In the genomic region with DNA sequence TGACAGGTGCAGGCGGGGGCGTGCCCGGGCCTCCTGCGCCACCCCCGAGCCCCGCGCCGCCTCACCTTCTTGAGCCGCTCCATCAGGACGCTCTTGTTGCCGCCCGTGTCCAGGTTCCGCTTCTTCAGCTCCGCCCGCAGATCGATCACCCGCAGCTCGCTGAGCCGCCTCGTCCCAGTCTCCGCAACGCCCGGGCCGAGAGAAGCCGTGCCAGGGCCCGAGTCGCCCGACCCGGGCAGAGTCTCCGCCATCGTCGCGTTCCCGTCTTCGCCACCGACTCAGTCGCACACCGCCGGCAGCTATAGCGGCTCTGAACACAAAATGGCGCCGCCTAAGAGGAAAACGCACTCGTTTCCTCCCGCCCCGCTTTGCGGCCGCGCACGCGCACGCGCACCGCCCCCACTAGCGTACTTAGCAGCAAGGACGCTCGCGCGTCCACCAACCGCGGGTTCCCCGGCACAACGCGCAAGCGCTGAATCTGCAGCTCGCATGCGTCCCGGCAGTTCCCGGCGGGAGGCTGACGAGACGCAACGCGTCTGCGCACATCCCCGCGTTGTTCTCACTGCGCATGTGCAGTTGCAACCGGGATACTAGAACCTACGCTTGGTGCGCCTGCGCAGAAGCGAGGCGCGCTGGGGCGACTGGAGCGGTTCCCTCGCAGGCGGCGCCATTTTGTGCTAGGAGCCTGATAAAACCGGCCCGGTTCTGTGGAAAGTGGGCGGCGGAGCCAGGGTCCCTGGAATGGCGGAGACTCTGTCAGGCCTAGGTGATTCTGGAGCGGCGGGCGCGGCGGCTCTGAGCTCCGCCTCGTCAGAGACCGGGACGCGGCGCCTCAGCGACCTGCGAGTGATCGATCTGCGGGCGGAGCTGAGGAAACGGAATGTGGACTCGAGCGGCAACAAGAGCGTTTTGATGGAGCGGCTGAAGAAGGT, we compare ENCODE assay signal across 8 cellular contexts. TPM values are rescaled to one million over a fixed set of nuclear protein-coding genes. Genes with fewer than 3 reads are reported as not detected.
A peak's percentile ranks its signal among the peaks of the same experiment; 100 is the strongest.
DNase-seq lines count a peak whose midpoint lies in the region; ATAC-seq and TF ChIP-seq lines count a peak whose summit lies in the region.

A gene (plus strand): TSS at position 619 of the 932 bp plus-strand sequence. CDS start 123 bp downstream, at position 742.
A gene (minus strand): TSS at position 312 of the 932 bp plus-strand sequence. CDS start 61 bp downstream, at position 251.

- peaks cover 91% of the 10 kb centered on the region for H4K20me1 ChIP-seq in BLaER1

- H3K36me3 ChIP-seq in BLaER1, result peaks cover 69% of the 10 kb centered on the region

- peak within 1 kb of the TSS; percentile 98 for H3K4me2 ChIP-seq in BLaER1

- POLR2A ChIA-PET in activated CD4-positive, alpha-beta T cell treated with anti-CD3 and anti-CD28 coated beads, Interleukin-2, amount 10 ng/mL, durations not matched to agents 7 days and 5 days (lab: Charles Lee), result interaction anchor here (1.6 kb wide), 2 partner anchors 67 to 281 kb away, joined by 4 to 7 read pairs; a partner anchor contains a TSS

- H3K27me3 Mint-ChIP-seq in activated CD4-positive, alpha-beta T cell treated with anti-CD3 and anti-CD28 coated beads, Interleukin-2, amount 10 ng/mL, durations not matched to agents 7 days and 5 days, result no peaks in the 10 kb centered on the region

- peaks cover 68% of the 10 kb centered on the region for H3K36me3 Mint-ChIP-seq in activated CD4-positive, alpha-beta T cell treated with anti-CD3 and anti-CD28 coated beads, Interleukin-2, amount 10 ng/mL, durations not matched to agents 7 days and 5 days (ENCODE audit: low read depth)

- no peaks in the 10 kb centered on the region for H3K9me3 ChIP-seq in BLaER1

- TF ChIP-seq CTCF in coronary artery (IDR thresholded peaks at IDR 0.05), result no peak

- peak within 1 kb of the TSS; percentile 99 for H3K9ac ChIP-seq in BLaER1

- peaks cover 69% of the 10 kb centered on the region for H3K4me1 Mint-ChIP-seq in activated CD4-positive, alpha-beta T cell treated with anti-CD3 and anti-CD28 coated beads, Interleukin-2, amount 10 ng/mL, durations not matched to agents 7 days and 5 days

- no peaks in the 10 kb centered on the region for H3K27me3 ChIP-seq in BLaER1
- H3K27me3 ChIP-seq in layer of hippocampus (ENCODE audit: control insufficient read depth, insufficient read depth, low read length), result no peaks in the 10 kb centered on the region

- H3K27ac ChIP-seq in BLaER1 (peak within 1 kb of the TSS; percentile 99), coronary artery (peak within 1 kb of the TSS; percentile 76 to 92), layer of hippocampus (ENCODE audit: low read depth, low read length) (peak within 1 kb of the TSS; percentile 95)

- H3K27ac Mint-ChIP-seq in activated CD4-positive, alpha-beta T cell treated with anti-CD3 and anti-CD28 coated beads, Interleukin-2, amount 10 ng/mL, durations not matched to agents 7 days and 5 days, result peak within 1 kb of the TSS; percentile 100

- peak within 1 kb of the TSS; percentile 100 for H3K4me3 Mint-ChIP-seq in activated CD4-positive, alpha-beta T cell treated with anti-CD3 and anti-CD28 coated beads, Interleukin-2, amount 10 ng/mL, durations not matched to agents 7 days and 5 days

- H3K4me3 ChIP-seq in BLaER1 (peak within 1 kb of the TSS; percentile 95), coronary artery (peak within 1 kb of the TSS; percentile 78)

- DNase-seq in NCI-H69 (lab: John Stamatoyannopoulos, UW) (peak; percentile 100), coronary artery (ENCODE audit: low spot score) (peak; percentile 100)
- peak; percentile 100 for DNase-seq in activated CD4-positive, alpha-beta T cell treated with anti-CD3 and anti-CD28 coated beads, Interleukin-2, amount 10 ng/mL, durations not matched to agents 7 days and 5 days
- DNase-seq in stimulated activated CD4-positive, alpha-beta T cell treated with anti-CD3 and anti-CD28 coated beads, Interleukin-1b, Interleukin-23, amount 100 ng/mL, for 4 hours (ENCODE audit: low read depth in 2 of 2), result peak; percentile 98

- ATAC-seq in GM19328 (IDR thresholded peaks at IDR 0.05; ENCODE audit: unreplicated experiment) (peak; percentile 79), HG03520 (IDR thresholded peaks at IDR 0.05; ENCODE audit: unreplicated experiment) (peak; percentile 69)

- CTCF ChIA-PET in activated CD4-positive, alpha-beta T cell treated with anti-CD3 and anti-CD28 coated beads, Interleukin-2, amount 10 ng/mL, durations not matched to agents 7 days and 5 days (lab: Charles Lee), result interaction anchor here (1.3 to 2.3 kb wide), 5 partner anchors 11 to 181 kb away, joined by 3 to 8 read pairs (median 6); a partner anchor contains a TSS

- peaks cover 59% of the 10 kb centered on the region for H3K4me1 ChIP-seq in BLaER1

- no peaks in the 10 kb centered on the region for H3K9me3 Mint-ChIP-seq in activated CD4-positive, alpha-beta T cell treated with anti-CD3 and anti-CD28 coated beads, Interleukin-2, amount 10 ng/mL, durations not matched to agents 7 days and 5 days

RNA-seq across cellular contexts. Expression of the first gene that starts in this region (rescaled TPM):
- 100 to 1,000 TPM; 113 to 131 TPM for total RNA-seq in activated CD4-positive, alpha-beta T cell treated with anti-CD3 and anti-CD28 coated beads, Interleukin-2, amount 10 ng/mL, durations not matched to agents 7 days and 5 days

RNA-seq across cellular contexts. Expression of the second gene that starts in this region (rescaled TPM):
- 10 to 100 TPM; 81.0 to 99.6 TPM for total RNA-seq in activated CD4-positive, alpha-beta T cell treated with anti-CD3 and anti-CD28 coated beads, Interleukin-2, amount 10 ng/mL, durations not matched to agents 7 days and 5 days

Comparison
In these comparisons a context has a peak if more than half of its experiments do, and no peak if none do; other contexts are left out.
1. Peak in every context shown above with its lines: DNase-seq, ATAC-seq, H3K4me3 ChIP-seq and H3K27ac ChIP-seq.